35 cellular contexts compared by ENCODE assay signal in genomic region chr2:51469102-51469501, GRCh38.
"Had no signal": no experiment of that assay in that cellular context is flagged by ENCODE, and none has a peak within 500 bp of the region (broad histone marks: within the 10 kb centered on the region; RNA-seq: fewer than 3 reads in every experiment).

No MANE protein-coding gene starts in this region.

- H3K36me3 ChIP-seq: MG63 had no signal

- H3K9me3 ChIP-seq: MG63 had no signal

- DNase-seq: MG63, MM.1S, MV-4-11, NCI-H1048, NCI-H1092, NCI-H1092 treated with DMSO at 0.1 percent for 48 hours, NCI-H1105, NCI-H1105 treated with DMSO at 0.1 percent for 48 hours, NCI-H1417, NCI-H1417 treated with DMSO at 0.1 percent for 48 hours, NCI-H1436, NCI-H1436 treated with DMSO at 0.1 percent for 48 hours, NCI-H146, NCI-H1694, NCI-H1694 treated with DMSO at 0.1 percent for 48 hours, NCI-H187, NCI-H187 treated with DMSO at 0.1 percent for 48 hours, NCI-H1930, NCI-H2029, NCI-H2029 treated with DMSO at 0.1 percent for 48 hours, NCI-H2081, NCI-H2081 treated with DMSO at 0.1 percent for 48 hours, NCI-H2107, NCI-H2171, NCI-H2171 treated with DMSO at 0.1 percent for 48 hours, NCI-H2227 treated with DMSO at 0.1 percent for 48 hours, NCI-H226, NCI-H345, NCI-H446, NCI-H446 treated with DMSO at 0.1 percent for 48 hours, NCI-H510A, NCI-H510A treated with DMSO at 0.1 percent for 48 hours, NCI-H524, NCI-H524 treated with DMSO at 0.1 percent for 48 hours, NCI-H526 had no signal

- H3K4me3 ChIP-seq: MG63 had no signal

- H3K27me3 ChIP-seq: MG63 had no signal
